19 cellular contexts compared by ENCODE assay signal in the genomic region with DNA sequence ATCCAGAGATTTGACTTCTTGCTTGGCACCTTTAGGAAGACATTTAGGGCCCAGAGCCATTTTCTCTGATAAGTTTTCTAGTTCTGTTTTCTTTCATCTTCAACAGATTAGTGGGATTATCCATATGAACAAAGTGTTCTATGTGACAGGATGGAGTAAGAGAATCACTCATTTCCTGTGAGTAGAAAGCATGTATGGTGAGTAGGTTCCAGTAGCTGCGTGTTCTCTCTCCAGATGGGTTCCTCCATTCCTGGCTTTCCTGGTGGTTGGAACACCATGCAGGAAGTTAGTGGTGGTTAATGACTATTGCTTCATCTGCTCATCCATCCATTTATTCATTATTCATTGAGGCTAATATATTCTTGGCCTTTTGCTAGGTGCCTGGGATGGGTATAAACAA. TPM values are rescaled to one million over a fixed set of nuclear protein-coding genes. Genes with fewer than 3 reads are reported as not detected.
DNase-seq lines count a peak whose midpoint lies in the region; ATAC-seq, FAIRE-seq and TF ChIP-seq lines count a peak whose summit lies in the region.
"Had no signal": no experiment of that assay in that cellular context is flagged by ENCODE, and none has a peak within 500 bp of the region (broad histone marks: within the 10 kb centered on the region; RNA-seq: fewer than 3 reads in every experiment).

No MANE protein-coding gene starts in this region.

- H3K9me1 ChIP-seq in endothelial cell of umbilical vein (replicated peaks; ENCODE audit: control insufficient read depth, extremely low read depth, insufficient read depth, low read length) = no peaks in the 10 kb centered on the region

- dilution Hi-C loops in endothelial cell of umbilical vein (cut with MboI; ENCODE audit: extremely low pct_ligation_motif_present, low sequenced_read_pairs) = no loop called here

- peaks cover 0 to 2% (median under 1%) of the 10 kb centered on the region in 4 donors for H3K4me1 Mint-ChIP-seq in CD4-positive, alpha-beta memory T cell
- H3K4me1 Mint-ChIP-seq: GM23338 had no signal

- H3K27ac ChIP-seq in CD4-positive, alpha-beta memory T cell (ENCODE audit: low read depth, low read length) = no peak overlapping the region
- H3K27ac ChIP-seq in endothelial cell of umbilical vein (ENCODE audit: insufficient read depth, low read depth, low read length) (peak overlapping the region; percentile 23), osteoblast (ENCODE audit: low read depth, low read length) (no peak overlapping the region)
- H3K27ac ChIP-seq: 22Rv1; BLaER1 treated with 17β-estradiol and CSF1 and Interleukin-3, amounts not matched to agents 10 nM and 100 nM had no signal

- intact Hi-C loops in CD4-positive, alpha-beta memory T cell (cut with micrococcal nuclease) = no loop called here
- intact Hi-C loops in endothelial cell of umbilical vein (cut with micrococcal nuclease) (no loop called here), left colon (cut with DNase I, micrococcal nuclease) (no loop called here)

- H3K27me3 ChIP-seq in CD4-positive, alpha-beta memory T cell (ENCODE audit: insufficient read depth, low read length) = no peaks in the 10 kb centered on the region
- H3K27me3 ChIP-seq in endothelial cell of umbilical vein (ENCODE audit: control insufficient read depth in 2 of 2, insufficient read depth in 2 of 2, low read length in 2 of 2) = no peaks in the 10 kb centered on the region
- H3K27me3 ChIP-seq in osteoblast (ENCODE audit: insufficient read depth, low read length) = no peaks in the 10 kb centered on the region
- H3K27me3 ChIP-seq: BLaER1 treated with 17β-estradiol and CSF1 and Interleukin-3, amounts not matched to agents 10 nM and 100 nM had no signal

- H3K9me3 ChIP-seq in CD4-positive, alpha-beta memory T cell (ENCODE audit: control insufficient read depth in 1 of 2, low read length in 2 of 2) = peaks cover 0 to 12% of the 10 kb centered on the region in 2 donors
- H3K9me3 ChIP-seq in endothelial cell of umbilical vein (replicated peaks; ENCODE audit: control insufficient read depth, insufficient read depth, low read length) (no peaks in the 10 kb centered on the region), osteoblast (ENCODE audit: low read depth, low read length) (no peaks in the 10 kb centered on the region)

- no peaks in the 10 kb centered on the region for H3K27me3 Mint-ChIP-seq in CD4-positive, alpha-beta memory T cell
- H3K27me3 Mint-ChIP-seq: CD4-positive, CD25-positive, alpha-beta regulatory T cell had no signal

- H3K4me3 ChIP-seq in CD4-positive, alpha-beta memory T cell (ENCODE audit: low read length in 2 of 2) = no peak overlapping the region
- H3K4me3 ChIP-seq in endothelial cell of umbilical vein (replicated peaks in 1 of 3; ENCODE audit: insufficient read depth in 1 of 3, low read depth in 1 of 3, low read length in 3 of 3) (no peak overlapping the region), osteoblast (ENCODE audit: insufficient read depth, low read length) (no peak overlapping the region)
- H3K4me3 ChIP-seq: BLaER1 treated with 17β-estradiol and CSF1 and Interleukin-3, amounts not matched to agents 10 nM and 100 nM; GM23338 had no signal

- TF ChIP-seq CTCF in endothelial cell of umbilical vein (IDR thresholded peaks at IDR 0.05; ENCODE audit: extremely low read depth in 1 of 2, insufficient read depth in 1 of 2, low read depth in 1 of 2, low read length in 2 of 2) (no peak), osteoblast (IDR thresholded peaks at IDR 0.05; ENCODE audit: extremely low read depth, low read depth, low read length) (no peak)

- DNase-seq in CD4-positive, alpha-beta memory T cell = no peak
- DNase-seq in RKO (ENCODE audit: low spot score) (peak; percentile 19), endothelial cell of umbilical vein (ENCODE audit: low read depth, low spot score) (peak; percentile 16), osteoblast (ENCODE audit: insufficient read length, low spot score, missing footprints) (peak; percentile 35), left colon (no peak), globus pallidus (ENCODE audit: low spot score) (no peak)
- DNase-seq: Calu3; CD4-positive, CD25-positive, alpha-beta regulatory T cell; DMS79 treated with DMSO at 0.1 percent for 48 hours; EL; GDM1 had no signal

- no peak for TF ChIP-seq POLR2A in endothelial cell of umbilical vein (IDR thresholded peaks at IDR 0.05; ENCODE audit: low read depth, low read length)

- no peak overlapping the region for H3K4me3 Mint-ChIP-seq in CD4-positive, alpha-beta memory T cell
- H3K4me3 Mint-ChIP-seq: CD4-positive, CD25-positive, alpha-beta regulatory T cell; GM23338 had no signal

- POLR2A ChIA-PET in CD4-positive, alpha-beta memory T cell (lab: Charles Lee; ENCODE audit: partially characterized antibody) = no interaction called here
- POLR2A ChIA-PET in endothelial cell of umbilical vein (lab: Charles Lee) = no interaction called here

- H3K36me3 Mint-ChIP-seq in CD4-positive, alpha-beta memory T cell = peaks cover 11 to 25% of the 10 kb centered on the region in 2 donors

- H3K9ac ChIP-seq in endothelial cell of umbilical vein (replicated peaks; ENCODE audit: extremely low read depth, insufficient read depth, low read length) = no peak overlapping the region
- H3K9ac ChIP-seq: BLaER1 treated with 17β-estradiol and CSF1 and Interleukin-3, amounts not matched to agents 10 nM and 100 nM had no signal

- H3K27ac Mint-ChIP-seq in CD4-positive, alpha-beta memory T cell = peak overlapping the region in 4 of 7 donors; percentile 7 to 57 (median 16)
- H3K27ac Mint-ChIP-seq: GM23338 had no signal

- no peaks in the 10 kb centered on the region for H3K36me3 ChIP-seq in CD4-positive, alpha-beta memory T cell (ENCODE audit: insufficient read depth, low read length)
- H3K36me3 ChIP-seq in endothelial cell of umbilical vein (ENCODE audit: control insufficient read depth in 2 of 2, extremely low read depth in 1 of 2, insufficient read depth in 2 of 2, low read length in 2 of 2) (no peaks in the 10 kb centered on the region), osteoblast (ENCODE audit: insufficient read depth, low read length) (no peaks in the 10 kb centered on the region)

- H3K79me2 ChIP-seq in endothelial cell of umbilical vein (ENCODE audit: control insufficient read depth, insufficient read depth, low read length) (no peaks in the 10 kb centered on the region), osteoblast (ENCODE audit: insufficient read depth, low read length) (no peaks in the 10 kb centered on the region)

- H3K9me3 Mint-ChIP-seq in CD4-positive, alpha-beta memory T cell = peaks cover 5 to 28% (median 21%) of the 10 kb centered on the region in 8 donors

- FAIRE-seq in endothelial cell of umbilical vein (lab: Jason Lieb, UNC) = peak; percentile 59
- FAIRE-seq: GM12892, HepG2, HTR-8/SVneo had no signal

- H3K4me2 ChIP-seq in endothelial cell of umbilical vein (ENCODE audit: insufficient read depth, low read length) = peak overlapping the region; percentile 36
- no peak overlapping the region for H3K4me2 ChIP-seq in osteoblast (ENCODE audit: insufficient read depth, low read length)
- H3K4me2 ChIP-seq: BLaER1 treated with 17β-estradiol and CSF1 and Interleukin-3, amounts not matched to agents 10 nM and 100 nM; GM23338 had no signal

- BruUV-seq in endothelial cell of umbilical vein (replicated peaks; lab: Mats Ljungman, UMichigan) = no TSS peak

- H2AFZ ChIP-seq in endothelial cell of umbilical vein (ENCODE audit: low read depth, low read length) (peak overlapping the region; percentile 33), osteoblast (ENCODE audit: low read length) (no peak overlapping the region)
- H2AFZ ChIP-seq: GM23338 had no signal

- H3K4me1 ChIP-seq in CD4-positive, alpha-beta memory T cell (ENCODE audit: insufficient read depth, low read length) = no peaks in the 10 kb centered on the region
- peaks cover 6% of the 10 kb centered on the region for H3K4me1 ChIP-seq in endothelial cell of umbilical vein (ENCODE audit: control insufficient read depth, extremely low read depth, insufficient read depth, low read length)
- no peaks in the 10 kb centered on the region for H3K4me1 ChIP-seq in osteoblast (ENCODE audit: insufficient read depth, low read length)

- no peak for ATAC-seq in HG02938 (IDR thresholded peaks at IDR 0.05; ENCODE audit: unreplicated experiment)
- ATAC-seq in left colon = no peak
- ATAC-seq: GM23338, HepG2 had no signal

- no peaks in the 10 kb centered on the region for H4K20me1 ChIP-seq in endothelial cell of umbilical vein (replicated peaks; ENCODE audit: control insufficient read depth, extremely low read depth, insufficient read depth, low read length)
- no peaks in the 10 kb centered on the region for H4K20me1 ChIP-seq in osteoblast (ENCODE audit: insufficient read depth, low read length)
- H4K20me1 ChIP-seq: BLaER1 treated with 17β-estradiol and CSF1 and Interleukin-3, amounts not matched to agents 10 nM and 100 nM had no signal

- CTCF ChIA-PET in CD4-positive, alpha-beta memory T cell (lab: Charles Lee; ENCODE audit: partially characterized antibody) = interaction anchor here (3.2 kb wide), 1 partner anchor 11 kb away, joined by 14 read pairs; no protein-coding TSS in a partner anchor
- CTCF ChIA-PET in endothelial cell of umbilical vein (lab: Charles Lee) = interaction anchor here (1.4 kb wide), 1 partner anchor 33 kb away, joined by 4 read pairs; no protein-coding TSS in a partner anchor

TF ChIP-seq in endothelial cell of umbilical vein, 7 proteins besides CTCF, POLR2A, EP300 and RAD21:
- TF ChIP-seq MAX (IDR thresholded peaks at IDR 0.05; ENCODE audit: insufficient read depth, insufficient read length) (no peak), FOS (IDR thresholded peaks at IDR 0.05; ENCODE audit: borderline replicate concordance, insufficient read depth, low read length) (peak; percentile 68), EZH2 (IDR thresholded peaks at IDR 0.05; ENCODE audit: borderline replicate concordance, low read depth, low read length, severe bottlenecking) (no peak)
TF ChIP-seq in endothelial cell of umbilical vein: peak in this region for 1.

RNA-seq across cellular contexts. Expression of gene EFCAB8, which starts 54.0 kb away (rescaled TPM):
- 1 to 10 TPM; 1.5 to 1.8 TPM for total RNA-seq in CD4-positive, alpha-beta memory T cell
- polyA plus RNA-seq in CD4-positive, alpha-beta memory T cell = not detected
- total RNA-seq in endothelial cell of umbilical vein = 0.31 and 0.60 TPM in 2 replicates
- 0.01 and 0.08 TPM in 2 replicates for polyA plus RNA-seq in endothelial cell of umbilical vein
- polyA plus RNA-seq in endothelial cell of umbilical vein (2011; cell fraction: cytosol; rRNA removed) = 0.04 TPM in 1 of 2 replicates, not detected in the other
- polyA plus RNA-seq in endothelial cell of umbilical vein (2011; cell fraction: nucleus; rRNA removed) = 0.22 and 1.7 TPM in 2 replicates
- not detected in 2 replicates for polyA plus RNA-seq in endothelial cell of umbilical vein (2012)
- 0.23 TPM in 1 of 2 replicates, not detected in the other for polyA minus RNA-seq in endothelial cell of umbilical vein
- not detected for polyA minus RNA-seq in endothelial cell of umbilical vein (2011; cell fraction: cytosol; rRNA and poly(A)+ RNA removed)
- polyA minus RNA-seq in endothelial cell of umbilical vein (2011; cell fraction: nucleus; rRNA and poly(A)+ RNA removed) = 0.87 TPM in 1 of 2 replicates, not detected in the other
- total RNA-seq in osteoblast = 1.4 TPM in 1 of 2 replicates, not detected in the other
- under 1 TPM in 1 of 2 donors, not detected in 1; 0.11 TPM for total RNA-seq in left colon
- total RNA-seq: A673 had no signal
- polyA plus RNA-seq: CD4-positive, CD25-positive, alpha-beta regulatory T cell; GM23338 had no signal

Comparison
In these comparisons a context has a peak if more than half of its experiments do, and no peak if none do; other contexts are left out.
1. DNase-seq: peak in RKO (single experiment), endothelial cell of umbilical vein (single experiment) and osteoblast (single experiment); none in CD4-positive, alpha-beta memory T cell (0 of 5), left colon (0 of 2) and globus pallidus (single experiment).